In the genomic region with DNA sequence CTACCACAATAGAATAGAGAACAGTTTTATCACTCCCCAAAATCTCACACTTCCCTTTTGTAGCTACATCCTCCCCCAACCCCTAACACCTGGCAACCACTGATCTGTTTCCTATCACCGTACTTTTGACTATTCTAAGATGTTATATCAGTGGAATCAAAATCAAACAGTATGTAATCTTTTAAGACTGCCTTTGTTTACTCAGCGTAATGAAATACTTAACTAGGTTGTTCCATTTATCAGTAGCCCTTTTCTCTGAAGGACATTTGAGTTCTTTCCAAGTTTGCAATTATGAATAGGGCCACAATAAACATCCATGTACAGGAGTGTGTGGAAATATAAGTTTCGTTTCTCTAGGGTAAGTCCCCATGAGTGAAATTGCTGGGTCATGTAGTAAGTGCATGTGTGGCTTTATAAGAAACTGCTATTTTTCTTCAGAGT, we compare ENCODE assay signal across 13 cellular contexts.
A peak's percentile ranks its signal among the peaks of the same experiment; 100 is the strongest.
DNase-seq lines count a peak whose midpoint lies in the region; ATAC-seq and FAIRE-seq lines count a peak whose summit lies in the region.
"Had no signal": no experiment of that assay in that cellular context is flagged by ENCODE, and none has a peak within 500 bp of the region (broad histone marks: within the 10 kb centered on the region; RNA-seq: fewer than 3 reads in every experiment).

No MANE protein-coding gene starts in this region.

- no peak for DNase-seq in activated T-cell treated with anti-CD3 and anti-CD28 coated beads, Interleukin-2, amount 50 U/mL, for 4 hours
- DNase-seq in activated T-cell treated with anti-CD3 and anti-CD28 coated beads, Interleukin-2, amount 50 U/mL, for 1 hour, result no peak
- peak; percentile 3 for DNase-seq in NCI-H1105 (lab: John Stamatoyannopoulos, UW)
- DNase-seq in activated naive CD8-positive, alpha-beta T cell treated with anti-CD3 and anti-CD28 coated beads, Interleukin-2, amount 10 ng/mL, durations not matched to agents 7 days and 5 days, result no peak
- peak; percentile 80 for DNase-seq in small intestine
- no peak for DNase-seq in COLO668 (lab: John Stamatoyannopoulos, UW; ENCODE audit: unreplicated experiment)
- DNase-seq in middle frontal gyrus (ENCODE audit: extremely low spot score, low spot score), result no peak
- DNase-seq: activated CD8-positive, alpha-beta memory T cell treated with anti-CD3 and anti-CD28 coated beads for 24 hours; right lobe of liver; transverse colon had no signal

- H3K4me3 Mint-ChIP-seq in activated T-cell treated with anti-CD3 and anti-CD28 coated beads, Interleukin-2, amount 50 U/mL, for 4 hours, result peak overlapping the region; percentile 8
- peak overlapping the region; percentile 83 for H3K4me3 Mint-ChIP-seq in activated naive CD8-positive, alpha-beta T cell treated with anti-CD3 and anti-CD28 coated beads, Interleukin-2, amount 10 ng/mL, durations not matched to agents 7 days and 5 days

- no peak overlapping the region for H3K27ac ChIP-seq in small intestine (ENCODE audit: low read depth in 1 of 2, low read length in 1 of 2)
- H3K27ac ChIP-seq: breast epithelium, right lobe of liver, transverse colon had no signal

- peak; percentile 36 to 49 for ATAC-seq in activated T-cell treated with anti-CD3 and anti-CD28 coated beads, Interleukin-2, amount 50 U/mL, for 4 hours
- ATAC-seq in activated naive CD8-positive, alpha-beta T cell treated with anti-CD3 and anti-CD28 coated beads, Interleukin-2, amount 10 ng/mL, durations not matched to agents 7 days and 5 days (ENCODE audit: low read depth), result peak; percentile 38
- no peak for ATAC-seq in GM18858 (IDR thresholded peaks at IDR 0.05; ENCODE audit: unreplicated experiment)

- POLR2A ChIA-PET in activated naive CD8-positive, alpha-beta T cell treated with anti-CD3 and anti-CD28 coated beads, Interleukin-2, amount 10 ng/mL, durations not matched to agents 7 days and 5 days (lab: Charles Lee), result interaction anchor here (0.7 to 2.0 kb wide), 10 partner anchors 8 to 163 kb away, joined by 3 to 11 read pairs (median 4); no protein-coding TSS in a partner anchor

- H3K4me3 ChIP-seq in small intestine (ENCODE audit: low read depth in 1 of 2, low read length in 2 of 2), result no peak overlapping the region
- H3K4me3 ChIP-seq: breast epithelium, right lobe of liver, transverse colon had no signal

- H3K9me3 ChIP-seq in small intestine (ENCODE audit: control insufficient read depth, low read depth), result no peaks in the 10 kb centered on the region
- H3K9me3 ChIP-seq: breast epithelium, right lobe of liver, transverse colon had no signal

- H3K4me1 Mint-ChIP-seq in activated T-cell treated with anti-CD3 and anti-CD28 coated beads, Interleukin-2, amount 50 U/mL, for 4 hours (ENCODE audit: low read depth), result peaks cover 60% of the 10 kb centered on the region
- peaks cover 63% of the 10 kb centered on the region for H3K4me1 Mint-ChIP-seq in activated naive CD8-positive, alpha-beta T cell treated with anti-CD3 and anti-CD28 coated beads, Interleukin-2, amount 10 ng/mL, durations not matched to agents 7 days and 5 days

- peaks cover 0 to 2% of the 10 kb centered on the region in 2 donors for H3K27me3 ChIP-seq in small intestine (ENCODE audit: control insufficient read depth in 2 of 2, insufficient read depth in 2 of 2, low read length in 2 of 2)
- H3K27me3 ChIP-seq: breast epithelium, right lobe of liver, transverse colon had no signal

- H3K36me3 ChIP-seq in small intestine (ENCODE audit: control insufficient read depth in 2 of 2, insufficient read depth in 2 of 2, low read length in 2 of 2), result no peaks in the 10 kb centered on the region
- H3K36me3 ChIP-seq: breast epithelium, right lobe of liver, transverse colon had no signal

- H3K36me3 Mint-ChIP-seq in activated T-cell treated with anti-CD3 and anti-CD28 coated beads, Interleukin-2, amount 50 U/mL, for 4 hours (ENCODE audit: insufficient read depth), result no peaks in the 10 kb centered on the region
- H3K36me3 Mint-ChIP-seq in activated naive CD8-positive, alpha-beta T cell treated with anti-CD3 and anti-CD28 coated beads, Interleukin-2, amount 10 ng/mL, durations not matched to agents 7 days and 5 days, result peaks cover 61% of the 10 kb centered on the region

- peak overlapping the region; percentile 92 for H3K27ac Mint-ChIP-seq in activated naive CD8-positive, alpha-beta T cell treated with anti-CD3 and anti-CD28 coated beads, Interleukin-2, amount 10 ng/mL, durations not matched to agents 7 days and 5 days

- 2 to 8% (median 5%) methylated on average over 3 of the region's 3 CpGs for WGBS in small intestine, 3 donors

- H3K9me3 Mint-ChIP-seq in activated T-cell treated with anti-CD3 and anti-CD28 coated beads, Interleukin-2, amount 50 U/mL, for 4 hours, result peaks cover 6% of the 10 kb centered on the region
- H3K9me3 Mint-ChIP-seq in activated naive CD8-positive, alpha-beta T cell treated with anti-CD3 and anti-CD28 coated beads, Interleukin-2, amount 10 ng/mL, durations not matched to agents 7 days and 5 days, result peaks cover 12% of the 10 kb centered on the region

- no peaks in the 10 kb centered on the region for H3K27me3 Mint-ChIP-seq in activated T-cell treated with anti-CD3 and anti-CD28 coated beads, Interleukin-2, amount 50 U/mL, for 4 hours (ENCODE audit: low read depth)
- no peaks in the 10 kb centered on the region for H3K27me3 Mint-ChIP-seq in activated naive CD8-positive, alpha-beta T cell treated with anti-CD3 and anti-CD28 coated beads, Interleukin-2, amount 10 ng/mL, durations not matched to agents 7 days and 5 days

- H3K4me1 ChIP-seq in small intestine (ENCODE audit: control insufficient read depth in 2 of 2, insufficient read depth in 1 of 2, low read depth in 1 of 2, low read length in 1 of 2), result peaks cover 2 to 5% of the 10 kb centered on the region in 2 donors
- H3K4me1 ChIP-seq: breast epithelium, right lobe of liver had no signal

- FAIRE-seq in small intestine (lab: Jason Lieb, UNC), result no peak
- FAIRE-seq: GM18507 had no signal

Comparison
In these comparisons a context has a peak if more than half of its experiments do, and no peak if none do; other contexts are left out.
1. DNase-seq: peak in NCI-H1105 (single experiment) and small intestine (single experiment); none in activated T-cell treated with anti-CD3 and anti-CD28 coated beads, Interleukin-2, amount 50 U/mL, for 4 hours (single experiment), activated T-cell treated with anti-CD3 and anti-CD28 coated beads, Interleukin-2, amount 50 U/mL, for 1 hour (single experiment), activated naive CD8-positive, alpha-beta T cell treated with anti-CD3 and anti-CD28 coated beads, Interleukin-2, amount 10 ng/mL, durations not matched to agents 7 days and 5 days (single experiment), COLO668 (single experiment) and middle frontal gyrus (single experiment).